1 cellular context compared by ENCODE assay signal in the genomic region with DNA sequence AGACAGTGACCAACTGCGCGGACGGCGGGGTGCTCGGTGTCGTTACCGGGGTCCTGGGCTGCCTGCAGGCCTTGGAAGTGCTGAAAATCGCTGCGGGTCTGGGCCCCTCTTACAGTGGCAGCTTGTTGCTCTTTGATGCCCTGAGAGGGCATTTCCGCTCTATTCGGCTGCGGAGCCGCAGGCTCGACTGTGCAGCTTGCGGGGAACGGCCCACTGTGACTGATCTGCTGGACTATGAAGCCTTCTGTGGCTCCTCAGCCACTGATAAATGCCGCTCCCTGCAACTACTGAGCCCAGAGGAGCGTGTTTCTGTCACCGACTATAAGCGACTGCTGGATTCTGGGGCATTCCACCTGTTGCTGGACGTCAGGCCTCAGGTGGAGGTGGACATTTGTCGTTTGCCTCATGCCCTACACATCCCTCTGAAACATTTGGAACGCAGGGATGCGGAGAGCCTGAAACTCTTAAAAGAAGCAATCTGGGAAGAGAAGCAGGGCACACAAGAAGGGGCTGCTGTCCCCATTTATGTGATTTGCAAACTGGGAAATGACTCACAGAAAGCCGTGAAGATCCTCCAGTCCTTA.
TF ChIP-seq lines count a peak whose summit lies in the region.

No MANE protein-coding gene starts in this region.

TF ChIP-seq in endothelial cell of umbilical vein, 7 proteins besides CTCF, POLR2A, EP300 and RAD21:
- TF ChIP-seq JUN (IDR thresholded peaks at IDR 0.05; ENCODE audit: borderline replicate concordance, insufficient read depth, insufficient read length, low read depth): no peak
- TF ChIP-seq MAX (IDR thresholded peaks at IDR 0.05; ENCODE audit: insufficient read depth, insufficient read length): no peak
- TF ChIP-seq GATA2 (IDR thresholded peaks at IDR 0.05; ENCODE audit: insufficient read depth, insufficient read length, low read depth, low read length): no peak
- no peak for TF ChIP-seq POLR2AphosphoS5 (IDR thresholded peaks at IDR 0.05; ENCODE audit: insufficient read depth, low read depth, low read length)
- TF ChIP-seq FOS (IDR thresholded peaks at IDR 0.05; ENCODE audit: borderline replicate concordance, insufficient read depth, low read length): no peak
- no peak for TF ChIP-seq EZH2 (IDR thresholded peaks at IDR 0.05; ENCODE audit: borderline replicate concordance, low read depth, low read length, severe bottlenecking)
- TF ChIP-seq MYC (IDR thresholded peaks at IDR 0.05; ENCODE audit: low read depth, low read length): no peak
